Comparison of ENCODE assay signal across 17 cellular contexts in genomic region chr5:104659497-104659896, GRCh38.
A peak's percentile ranks its signal among the peaks of the same experiment; 100 is the strongest.
DNase-seq lines count a peak whose midpoint lies in the region; ATAC-seq lines count a peak whose summit lies in the region.
"Had no signal": no experiment of that assay in that cellular context is flagged by ENCODE, and none has a peak within 500 bp of the region (broad histone marks: within the 10 kb centered on the region; RNA-seq: fewer than 3 reads in every experiment).

No MANE protein-coding gene starts in this region.

- H3K4me1 ChIP-seq in right cardiac atrium (ENCODE audit: control insufficient read depth, insufficient read depth, low read length), result no peaks in the 10 kb centered on the region
- H3K4me1 ChIP-seq: BLaER1, Caco-2, HAP-1 had no signal

- intact Hi-C loops in right cardiac atrium (cut with DNase I), result no loop called here

- no peak overlapping the region for H3K27ac ChIP-seq in right cardiac atrium (ENCODE audit: low read length)
- H3K27ac ChIP-seq: 22Rv1, BLaER1, C4-2B had no signal

- no peaks in the 10 kb centered on the region for H3K9me3 ChIP-seq in right cardiac atrium (ENCODE audit: control insufficient read depth, low read length)
- H3K9me3 ChIP-seq: BLaER1, Caco-2, HAP-1 had no signal

- ATAC-seq in right cardiac atrium, result no peak
- ATAC-seq: CD8-positive, alpha-beta T cell; GM23338 had no signal

- 86% methylated on average over 1 of the region's 1 CpG for WGBS in right cardiac atrium

- no peaks in the 10 kb centered on the region for H3K27me3 ChIP-seq in right cardiac atrium (ENCODE audit: control insufficient read depth, insufficient read depth)
- H3K27me3 ChIP-seq: BLaER1 had no signal

- DNase-seq in NCI-H748 (lab: John Stamatoyannopoulos, UW; ENCODE audit: unreplicated experiment), result peak; percentile 17
- DNase-seq in NCI-H748 treated with DMSO at 0.1 percent for 48 hours (lab: John Stamatoyannopoulos, UW), result no peak
- peak; percentile 33 for DNase-seq in NCI-H146 (lab: John Stamatoyannopoulos, UW)
- DNase-seq in NCI-H69 (lab: John Stamatoyannopoulos, UW), result peak; percentile 88
- no peak for DNase-seq in stimulated activated CD4-positive, alpha-beta T cell treated with anti-CD3 and anti-CD28 coated beads, Interleukin-2, amount 100 ng/mL, for 48 hours
- no peak for DNase-seq in GM19238 (ENCODE audit: insufficient read length, low spot score)
- no peak for DNase-seq in right cardiac atrium
- DNase-seq: CD4-positive, CD25-positive, alpha-beta regulatory T cell; CD8-positive, alpha-beta T cell; DMS153; DND-41 had no signal

- no peak overlapping the region for H3K4me3 ChIP-seq in right cardiac atrium (ENCODE audit: low read length)
- H3K4me3 ChIP-seq: BLaER1, GM23338, HAP-1 had no signal

Comparison
In these comparisons a context has a peak if more than half of its experiments do, and no peak if none do; other contexts are left out.
1. DNase-seq: peak in NCI-H748 (single experiment), NCI-H146 (single experiment) and NCI-H69 (single experiment); none in NCI-H748 treated with DMSO at 0.1 percent for 48 hours (single experiment), stimulated activated CD4-positive, alpha-beta T cell treated with anti-CD3 and anti-CD28 coated beads, Interleukin-2, amount 100 ng/mL, for 48 hours (0 of 2), GM19238 (single experiment) and right cardiac atrium (0 of 3).